1 cellular context compared by ENCODE assay signal in the genomic region with DNA sequence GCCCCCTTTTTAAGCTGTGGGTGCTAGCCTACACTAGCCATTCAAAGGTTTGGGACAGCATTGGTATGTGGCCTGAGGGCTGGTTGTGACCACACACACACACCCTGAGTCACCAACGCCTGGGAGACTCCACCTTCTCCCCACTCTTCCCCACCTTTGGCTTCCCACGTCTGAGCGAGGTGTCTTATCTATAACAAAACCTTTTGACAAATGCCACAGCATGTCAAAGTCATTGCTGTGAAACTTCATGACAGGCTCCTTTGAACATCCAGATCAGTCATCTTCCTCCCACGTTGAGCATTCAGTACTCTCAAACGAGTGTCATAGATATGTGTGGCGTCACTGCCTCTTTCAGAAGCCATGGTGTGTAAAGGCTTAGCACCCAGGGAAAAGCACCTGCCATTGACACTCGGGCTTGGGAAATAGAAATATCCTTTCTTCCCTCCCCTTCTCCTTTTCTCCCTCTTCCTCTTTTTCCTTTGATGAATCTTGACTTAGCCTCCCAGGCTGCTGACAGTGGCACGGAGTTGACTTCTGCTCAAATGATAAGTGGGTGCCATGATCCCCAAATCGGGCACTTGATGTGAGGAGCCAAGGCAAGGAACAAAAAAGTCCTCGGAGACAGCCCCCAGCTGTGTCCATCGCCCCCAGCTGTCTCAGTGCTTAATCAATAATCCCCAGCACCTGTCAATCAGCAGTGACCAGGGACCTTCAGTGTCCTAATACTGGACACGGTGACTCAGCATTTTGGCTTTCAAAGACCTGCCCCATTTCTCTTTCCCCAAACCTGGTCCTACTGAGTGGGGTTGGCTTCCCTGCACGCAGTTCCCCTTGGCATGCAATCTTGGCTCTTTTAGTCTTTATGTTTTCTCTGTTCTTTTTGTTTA.
A peak's percentile ranks its signal among the peaks of the same experiment; 100 is the strongest.
TF ChIP-seq lines count a peak whose summit lies in the region.

No MANE protein-coding gene starts in this region.

TF ChIP-seq in H1, 55 proteins besides CTCF, POLR2A, EP300 and RAD21:
- TF ChIP-seq MAFK (IDR thresholded peaks at IDR 0.05; ENCODE audit: low read depth, low read length) (peak; percentile 50), FOSL1 (IDR thresholded peaks at IDR 0.05; ENCODE audit: insufficient read depth, low read depth, low read length) (no peak)
